In the genomic region with DNA sequence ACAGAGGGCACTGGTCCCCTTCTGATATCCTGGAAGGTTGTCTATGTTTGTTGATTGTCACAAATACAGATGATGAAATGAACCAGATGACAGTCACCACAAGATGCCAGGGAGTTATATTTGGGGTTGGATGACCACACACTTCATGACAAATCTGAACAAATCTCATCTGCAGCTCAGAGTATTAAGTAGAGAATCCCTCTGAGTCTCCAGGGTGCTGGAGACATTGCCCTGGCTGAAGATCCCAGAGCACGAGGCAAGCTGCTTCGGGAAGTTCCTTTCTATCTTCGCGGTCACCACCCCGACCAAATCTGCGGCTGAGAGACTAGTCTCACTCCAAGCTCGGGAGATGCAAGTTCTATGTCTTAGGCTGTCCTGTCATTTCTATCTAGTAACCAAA, we compare ENCODE assay signal across 25 cellular contexts. TPM values are rescaled to one million over a fixed set of nuclear protein-coding genes. Genes with fewer than 3 reads are reported as not detected.
A peak's percentile ranks its signal among the peaks of the same experiment; 100 is the strongest.
DNase-seq lines count a peak whose midpoint lies in the region; ATAC-seq and TF ChIP-seq lines count a peak whose summit lies in the region.
"Had no signal": no experiment of that assay in that cellular context is flagged by ENCODE, and none has a peak within 500 bp of the region (broad histone marks: within the 10 kb centered on the region; RNA-seq: fewer than 3 reads in every experiment).

No MANE protein-coding gene starts in this region.

- no peaks in the 10 kb centered on the region for H3K9me3 Mint-ChIP-seq in chondrocyte (ENCODE audit: low read depth)
- H3K9me3 Mint-ChIP-seq: CD8-positive, alpha-beta memory T cell; H9; mesothelial cell of epicardium; neural progenitor cell; T-helper 2 cell treated with Interferon-gamma antibody and Interleukin-4, amounts not matched to agents 5 μg/mL and 100 μg/mL, for 36 hours had no signal

- H3K27ac Mint-ChIP-seq in chondrocyte (ENCODE audit: unreplicated experiment), result peak overlapping the region; percentile 9
- H3K27ac Mint-ChIP-seq: CD8-positive, alpha-beta memory T cell; H9; mesothelial cell of epicardium; neural progenitor cell; T-helper 2 cell treated with Interferon-gamma antibody and Interleukin-4, amounts not matched to agents 5 μg/mL and 100 μg/mL, for 36 hours had no signal

- DNase-seq in chondrocyte (ENCODE audit: low spot score), result no peak
- DNase-seq in lower leg skin (ENCODE audit: low spot score in 2 of 2), result peak; percentile 62 to 92
- DNase-seq in gastrocnemius medialis, result peak; percentile 23 to 56
- DNase-seq in uterus, result no peak
- no peak for DNase-seq in ureter (ENCODE audit: low spot score)
- no peak for DNase-seq in stimulated activated CD4-positive, alpha-beta T cell treated with anti-CD3 and anti-CD28 coated beads, Interleukin-4, amount 100 ng/mL, for 4 hours
- DNase-seq: activated T-cell treated with anti-CD3 and anti-CD28 coated beads for 4 hours; AML-193; amygdala; caudate nucleus; CD8-positive, alpha-beta memory T cell; DND-41; H9; KG1; kidney glomerular epithelial cell; NCI-H187; NCI-H226; PC-3; stimulated activated CD8-positive, alpha-beta memory T cell treated with anti-CD3 and anti-CD28 coated beads, Interleukin-4, amount 100 ng/mL, for 48 hours; WERI-Rb-1 had no signal

- no peaks in the 10 kb centered on the region for H3K36me3 ChIP-seq in gastrocnemius medialis
- H3K36me3 ChIP-seq in uterus, result no peaks in the 10 kb centered on the region
- H3K36me3 ChIP-seq: neural progenitor cell had no signal

- WGBS in lower leg skin, 2 donors, result 63 to 71% methylated on average over 7 of the region's 7 CpGs

- intact Hi-C loops in lower leg skin (cut with DNase I; ENCODE audit: low total_unique reads) (no loop called here), gastrocnemius medialis (cut with DNase I; ENCODE audit: low total_unique reads) (no loop called here), uterus (cut with DNase I; ENCODE audit: low total_unique reads) (no loop called here)

- no peak for TF ChIP-seq CTCF in chondrocyte (IDR thresholded peaks at IDR 0.05)
- TF ChIP-seq CTCF in lower leg skin (IDR thresholded peaks at IDR 0.05), result no peak
- TF ChIP-seq CTCF in gastrocnemius medialis (IDR thresholded peaks at IDR 0.05 in 4 of 5, conservative IDR thresholded peaks at IDR 0.05 in 1 of 5), result no peak
- TF ChIP-seq CTCF in uterus (IDR thresholded peaks at IDR 0.05), result no peak

- H3K27ac ChIP-seq in gastrocnemius medialis (peak overlapping the region; percentile 52 to 75 (median 66)), uterus (peak overlapping the region; percentile 31 to 57)
- H3K27ac ChIP-seq: neural progenitor cell, WERI-Rb-1 had no signal

- H3K9me3 ChIP-seq in gastrocnemius medialis (no peaks in the 10 kb centered on the region), uterus (no peaks in the 10 kb centered on the region)

- H3K27me3 ChIP-seq in gastrocnemius medialis, result no peaks in the 10 kb centered on the region
- H3K27me3 ChIP-seq in uterus, result no peaks in the 10 kb centered on the region
- H3K27me3 ChIP-seq: neural progenitor cell had no signal

- H3K4me3 ChIP-seq in lower leg skin (ENCODE audit: low read depth, poor library complexity, severe bottlenecking), result no peak overlapping the region
- H3K4me3 ChIP-seq in gastrocnemius medialis, result peak overlapping the region in 1 of 4 donors; percentile 11
- no peak overlapping the region for H3K4me3 ChIP-seq in uterus
- H3K4me3 ChIP-seq: neural progenitor cell had no signal

- no peak overlapping the region for H3K4me3 Mint-ChIP-seq in chondrocyte (ENCODE audit: unreplicated experiment)
- H3K4me3 Mint-ChIP-seq: CD8-positive, alpha-beta memory T cell; H9; mesothelial cell of epicardium; neural progenitor cell; T-helper 2 cell treated with Interferon-gamma antibody and Interleukin-4, amounts not matched to agents 5 μg/mL and 100 μg/mL, for 36 hours had no signal

- TF ChIP-seq POLR2A in lower leg skin (IDR thresholded peaks at IDR 0.05), result no peak
- no peak for TF ChIP-seq POLR2A in gastrocnemius medialis (IDR thresholded peaks at IDR 0.05)
- TF ChIP-seq POLR2A in uterus (IDR thresholded peaks at IDR 0.05), result no peak

- H3K4me1 ChIP-seq in gastrocnemius medialis, result peaks cover 24 to 28% of the 10 kb centered on the region in 2 donors
- H3K4me1 ChIP-seq in uterus, result peaks cover 5 to 13% of the 10 kb centered on the region in 2 donors

- ATAC-seq in gastrocnemius medialis, result peak; percentile 65 to 84
- ATAC-seq in HG02970 (IDR thresholded peaks at IDR 0.05; ENCODE audit: low FRiP score, unreplicated experiment), result no peak
- ATAC-seq: PC-3 had no signal

- in situ Hi-C loops in gastrocnemius medialis (cut with MboI; ENCODE audit: low sequenced_read_pairs in 4 of 4), result no loop called here

- no peaks in the 10 kb centered on the region for H3K36me3 Mint-ChIP-seq in chondrocyte (ENCODE audit: low read depth)
- H3K36me3 Mint-ChIP-seq: CD8-positive, alpha-beta memory T cell; mesothelial cell of epicardium had no signal

- H3K4me1 Mint-ChIP-seq in chondrocyte (ENCODE audit: low read depth), result peaks cover 6% of the 10 kb centered on the region
- H3K4me1 Mint-ChIP-seq: CD8-positive, alpha-beta memory T cell had no signal

- no peaks in the 10 kb centered on the region for H3K27me3 Mint-ChIP-seq in chondrocyte (ENCODE audit: low read depth)

RNA-seq across cellular contexts. Expression of gene DENND2A, which starts 9.0 kb away (rescaled TPM):
- total RNA-seq in chondrocyte, result 6.5 to 16.3 TPM (median 16.0 TPM) in 3 replicates
- total RNA-seq in lower leg skin, result 1 to 10 TPM in 3 of 4 donors, under 1 TPM in 1; 0.97 to 2.5 (median 2.2) TPM
- 1 to 10 TPM in 3 of 4 donors, under 1 TPM in 1; 0.73 to 2.6 (median 1.6) TPM for total RNA-seq in gastrocnemius medialis
- 10 to 100 TPM in 3 of 4 donors, 1 to 10 TPM in 1; 9.1 to 84.8 (median 35.5) TPM for total RNA-seq in uterus
- 14.9 TPM for total RNA-seq in ureter
- total RNA-seq: CD8-positive, alpha-beta memory T cell; HT-29 had no signal

RNA-seq across cellular contexts. Expression of gene ADCK2, which starts 41.1 kb away (rescaled TPM):
- total RNA-seq in chondrocyte, result 23.6 to 28.0 TPM (median 26.9 TPM) in 3 replicates
- 10 to 100 TPM; 48.0 to 65.9 (median 57.0) TPM for total RNA-seq in lower leg skin
- 10 to 100 TPM; 19.7 to 27.2 (median 23.3) TPM for total RNA-seq in gastrocnemius medialis
- total RNA-seq in uterus, result 10 to 100 TPM; 13.2 to 24.3 (median 22.4) TPM
- total RNA-seq in ureter, result 28.9 TPM

Comparison
In these comparisons a context has a peak if more than half of its experiments do, and no peak if none do; other contexts are left out.
1. DNase-seq: peak in lower leg skin (2 of 2) and gastrocnemius medialis (2 of 2); none in chondrocyte (single experiment), uterus (0 of 2), ureter (single experiment) and stimulated activated CD4-positive, alpha-beta T cell treated with anti-CD3 and anti-CD28 coated beads, Interleukin-4, amount 100 ng/mL, for 4 hours (0 of 2).